ENCODE assay signal across 23 cellular contexts in the genomic region with DNA sequence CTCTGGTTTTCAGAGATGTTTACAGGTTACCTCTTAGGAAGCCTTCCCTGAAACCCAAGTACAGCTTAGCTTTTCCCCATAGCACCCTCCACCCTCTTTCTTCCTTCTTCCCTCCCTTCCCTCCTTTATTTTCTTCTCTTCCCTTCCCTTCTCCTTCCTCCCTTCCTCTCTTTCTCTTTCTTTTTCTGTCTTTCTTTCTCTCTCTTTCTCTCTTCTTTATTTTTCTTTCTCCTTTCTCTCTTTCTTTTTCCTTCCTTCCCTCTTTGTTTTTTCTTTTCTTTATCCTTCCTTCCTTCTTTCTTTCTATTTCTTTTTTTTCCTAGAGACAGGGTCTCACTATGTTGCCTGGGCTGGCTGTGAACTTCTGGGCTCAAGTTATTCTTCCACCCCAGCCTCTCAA.
A peak's percentile ranks its signal among the peaks of the same experiment; 100 is the strongest.
DNase-seq lines count a peak whose midpoint lies in the region; ATAC-seq, FAIRE-seq and TF ChIP-seq lines count a peak whose summit lies in the region.
"Had no signal": no experiment of that assay in that cellular context is flagged by ENCODE, and none has a peak within 500 bp of the region (broad histone marks: within the 10 kb centered on the region; RNA-seq: fewer than 3 reads in every experiment).

No MANE protein-coding gene starts in this region.

- H4K5ac ChIP-seq in IMR-90 (ENCODE audit: low read depth, low read length) = no peak overlapping the region

- H3K14ac ChIP-seq in IMR-90 (replicated peaks; ENCODE audit: low read depth, low read length) = no peak overlapping the region

- no peak for FAIRE-seq in A549 (lab: Jason Lieb, UNC)
- no peak for FAIRE-seq in K562 (lab: Jason Lieb, UNC)
- FAIRE-seq: GM12878, GM12892, GM18507 had no signal

- H3K79me1 ChIP-seq in IMR-90 (ENCODE audit: low read depth in 1 of 2, low read length in 2 of 2) = no peaks in the 10 kb centered on the region

- BruUV-seq in IMR-90 (replicated peaks; lab: Mats Ljungman, UMichigan) (no TSS peak), K562 (replicated peaks; lab: Mats Ljungman, UMichigan) (no TSS peak)

- ATAC-seq in A549 = no peak
- no peak for ATAC-seq in IMR-90 (ENCODE audit: low read depth)
- ATAC-seq in K562 = no peak
- no peak for ATAC-seq in HG02798 (IDR thresholded peaks at IDR 0.05; ENCODE audit: poor library complexity, unreplicated experiment)
- ATAC-seq: GM12878 had no signal

- H3K9me3 ChIP-seq in A549 (no peaks in the 10 kb centered on the region), IMR-90 (ENCODE audit: control insufficient read depth, insufficient read depth, low read length) (no peaks in the 10 kb centered on the region), K562 (replicated peaks; ENCODE audit: control insufficient read depth, insufficient read depth, low read depth, low read length) (no peaks in the 10 kb centered on the region), esophagus muscularis mucosa (no peaks in the 10 kb centered on the region)
- H3K9me3 ChIP-seq: BE2C, BLaER1 had no signal

- dilution Hi-C loops in IMR-90 (cut with HindIII; ENCODE audit: low sequenced_read_pairs, unreplicated experiment) = no loop called here

- POLR2A ChIA-PET in A549 (lab: Yijun Ruan, JAX) = no interaction called here
- POLR2A ChIA-PET in IMR-90 (lab: Charles Lee; ENCODE audit: unreplicated experiment) = no interaction called here
- POLR2A ChIA-PET in K562 (lab: Yijun Ruan, JAX) = no interaction called here

- H2AK5ac ChIP-seq in IMR-90 (ENCODE audit: low read depth, low read length) = no peak overlapping the region

- TF ChIP-seq EP300 in A549 (IDR thresholded peaks at IDR 0.05) = no peak
- TF ChIP-seq EP300 in K562 (IDR thresholded peaks at IDR 0.05; ENCODE audit: low read length) = no peak
- TF ChIP-seq EP300 in esophagus muscularis mucosa (IDR thresholded peaks at IDR 0.05) = no peak

- no peak overlapping the region for H2BK20ac ChIP-seq in IMR-90 (ENCODE audit: low read depth, low read length)

- H3K9ac ChIP-seq in IMR-90 (ENCODE audit: low read depth, low read length) (no peak overlapping the region), K562 (ENCODE audit: insufficient read depth in 1 of 2, low read depth in 2 of 2, low read length in 2 of 2) (no peak overlapping the region)
- H3K9ac ChIP-seq: BLaER1 had no signal

- H3K9me1 ChIP-seq in IMR-90 (ENCODE audit: insufficient read depth, low read length) = no peaks in the 10 kb centered on the region
- H3K9me1 ChIP-seq in K562 (ENCODE audit: control insufficient read depth, insufficient read depth, low read length) = no peaks in the 10 kb centered on the region

- DNase-seq in A549 (ENCODE audit: low read depth in 1 of 2, low spot score in 1 of 2) = no peak
- DNase-seq in IMR-90 = no peak
- no peak for DNase-seq in K562 (ENCODE audit: extremely low read depth in 1 of 4, low spot score in 3 of 4)
- DNase-seq in esophagus muscularis mucosa (ENCODE audit: extremely low spot score) = peak; percentile 8
- DNase-seq in inferior parietal cortex (ENCODE audit: extremely low spot score) = no peak
- no peak for DNase-seq in SK-N-DZ (ENCODE audit: low spot score)
- DNase-seq: ACHN; BE2C; C1 segment of cervical spinal cord; CD4-positive, alpha-beta memory T cell; CD4-positive, CD25-positive, alpha-beta regulatory T cell; CD8-positive, alpha-beta memory T cell; DMS 273 treated with DMSO at 0.1 percent for 48 hours; DMS79; DND-41; EL; GDM1 had no signal

- no peak for TF ChIP-seq RAD21 in A549 (conservative IDR thresholded peaks at IDR 0.05 in 1 of 2, IDR thresholded peaks at IDR 0.05 in 1 of 2)
- no peak for TF ChIP-seq RAD21 in IMR-90 (IDR thresholded peaks at IDR 0.05; ENCODE audit: low read length)
- no peak for TF ChIP-seq RAD21 in K562 (CRISPR knock-in tag; conservative IDR thresholded peaks at IDR 0.05 in 1 of 2, IDR thresholded peaks at IDR 0.05 in 1 of 2)

- no peak overlapping the region for H3K4ac ChIP-seq in IMR-90 (ENCODE audit: low read depth, low read length)

- peak overlapping the region; percentile 72; the same call in 2 of the 3 replicates for H2BK15ac ChIP-seq in IMR-90 (ENCODE audit: low read depth, low read length)

- TF ChIP-seq POLR2A in A549 (IDR thresholded peaks at IDR 0.05; ENCODE audit: low read length) (no peak), IMR-90 (IDR thresholded peaks at IDR 0.05; ENCODE audit: low read depth, low read length) (no peak), K562 (conservative IDR thresholded peaks at IDR 0.05) (no peak), esophagus muscularis mucosa (IDR thresholded peaks at IDR 0.05; ENCODE audit: low read depth) (no peak)

- in situ Hi-C loops in IMR-90 (cut with MboI; ENCODE audit: low sequenced_read_pairs) (loop anchor here (25.0 kb wide), 2 partner anchors 176 to 976 kb away; no protein-coding TSS in a partner anchor), K562 (cut with MboI) (no loop called here)

- no peak overlapping the region for H2AK9ac ChIP-seq in IMR-90 (replicated peaks; ENCODE audit: low read depth, low read length, poor library complexity)

- H3K27me3 ChIP-seq in IMR-90 (ENCODE audit: control insufficient read depth, insufficient read depth, low read length) (no peaks in the 10 kb centered on the region), K562 (ENCODE audit: control insufficient read depth in 2 of 2, insufficient read depth in 2 of 2, low read length in 2 of 2) (no peaks in the 10 kb centered on the region; a peak in 2 of 5 replicates), esophagus muscularis mucosa (no peaks in the 10 kb centered on the region)
- H3K27me3 ChIP-seq: BLaER1 had no signal

- no peak overlapping the region for H4K91ac ChIP-seq in IMR-90 (ENCODE audit: insufficient read depth, low read depth, low read length)

- H3K27ac ChIP-seq in A549 = peak overlapping the region; percentile 19 to 88; a peak in 5 of 6 replicates
- H3K27ac ChIP-seq in IMR-90 (ENCODE audit: insufficient read depth, low read length) = no peak overlapping the region
- H3K27ac ChIP-seq in K562 (ENCODE audit: extremely low read depth, low read depth, low read length) = no peak overlapping the region
- H3K27ac ChIP-seq in esophagus muscularis mucosa (replicated peaks in 1 of 4) = no peak overlapping the region
- H3K27ac ChIP-seq: 22Rv1, BLaER1 had no signal

- peaks cover 42% of the 10 kb centered on the region for H3K4me1 ChIP-seq in A549
- H3K4me1 ChIP-seq in IMR-90 (ENCODE audit: control insufficient read depth, insufficient read depth, low read length) = no peaks in the 10 kb centered on the region; the same call in 1 of the 2 replicates
- no peaks in the 10 kb centered on the region for H3K4me1 ChIP-seq in K562 (replicated peaks in 1 of 2; ENCODE audit: control insufficient read depth in 2 of 2, insufficient read depth in 2 of 2, low read length in 2 of 2)
- H3K4me1 ChIP-seq in esophagus muscularis mucosa = no peaks in the 10 kb centered on the region
- H3K4me1 ChIP-seq: BE2C had no signal

- no peaks in the 10 kb centered on the region for H4K20me1 ChIP-seq in IMR-90 (ENCODE audit: insufficient read depth, low read length)
- no peaks in the 10 kb centered on the region for H4K20me1 ChIP-seq in K562 (replicated peaks; ENCODE audit: control insufficient read depth, insufficient read depth, low read length)
- H4K20me1 ChIP-seq: BLaER1 had no signal

- H3K4me3 ChIP-seq in A549 = no peak overlapping the region
- no peak overlapping the region for H3K4me3 ChIP-seq in IMR-90 (ENCODE audit: insufficient read depth, low read depth, low read length)
- H3K4me3 ChIP-seq in K562 = no peak overlapping the region
- H3K4me3 ChIP-seq in esophagus muscularis mucosa = no peak overlapping the region
- H3K4me3 ChIP-seq: BLaER1, GM12878 had no signal

- TF ChIP-seq CTCF in A549 (IDR thresholded peaks at IDR 0.05) (no peak), IMR-90 (conservative IDR thresholded peaks at IDR 0.05; ENCODE audit: low read depth, low read length) (no peak), K562 (IDR thresholded peaks at IDR 0.05 in 2 of 3, conservative IDR thresholded peaks at IDR 0.05 in 1 of 3; ENCODE audit: insufficient read depth in 2 of 3, low read depth in 1 of 3, low read length in 3 of 3) (no peak), esophagus muscularis mucosa (IDR thresholded peaks at IDR 0.05) (no peak)

- no peak overlapping the region for H3K23ac ChIP-seq in IMR-90 (ENCODE audit: low read depth, low read length)

- H3K36me3 ChIP-seq in IMR-90 (ENCODE audit: control insufficient read depth, insufficient read depth, low read length) = no peaks in the 10 kb centered on the region
- no peaks in the 10 kb centered on the region for H3K36me3 ChIP-seq in K562 (ENCODE audit: control insufficient read depth, insufficient read depth, low read length)
- no peaks in the 10 kb centered on the region for H3K36me3 ChIP-seq in esophagus muscularis mucosa
- H3K36me3 ChIP-seq: BE2C, BLaER1 had no signal

- H2BK120ac ChIP-seq in IMR-90 (ENCODE audit: low read depth, low read length) = no peak overlapping the region

- no peak overlapping the region for H3K56ac ChIP-seq in IMR-90 (ENCODE audit: extremely low read depth, insufficient read depth, low read length)

- H4K8ac ChIP-seq in IMR-90 (ENCODE audit: low read depth in 2 of 2, low read length in 2 of 2) = no peak overlapping the region

- H3K4me2 ChIP-seq in A549 (no peak overlapping the region), IMR-90 (ENCODE audit: low read depth, low read length) (no peak overlapping the region), K562 (ENCODE audit: insufficient read depth, low read length) (no peak overlapping the region)
- H3K4me2 ChIP-seq: BLaER1 had no signal

- H2BK5ac ChIP-seq in IMR-90 (ENCODE audit: low read depth, low read length, poor library complexity, severe bottlenecking) = no peak overlapping the region

- H2AFZ ChIP-seq in IMR-90 (replicated peaks; ENCODE audit: low read length, poor library complexity) = no peak overlapping the region
- H2AFZ ChIP-seq in K562 (ENCODE audit: low read depth, low read length) = no peak overlapping the region

- CTCF ChIA-PET in A549 (lab: Yijun Ruan, JAX) = interaction anchor here (0.6 to 4.5 kb wide), 6 partner anchors 11 to 649 kb away, joined by 3 to 25 read pairs (median 4); no protein-coding TSS in a partner anchor
- CTCF ChIA-PET in IMR-90 (lab: Yijun Ruan, JAX) = no interaction called here
- CTCF ChIA-PET in K562 (lab: Yijun Ruan, JAX; ENCODE audit: low intra/inter-chr PET ratio) = no interaction called here

- H3K18ac ChIP-seq in IMR-90 (ENCODE audit: low read depth, low read length) = no peak overlapping the region

- intact Hi-C loops in IMR-90 (cut with micrococcal nuclease) = no loop called here
- intact Hi-C loops in K562 (cut with micrococcal nuclease) = no loop called here
- intact Hi-C loops in esophagus muscularis mucosa (cut with DNase I) = no loop called here

- no peaks in the 10 kb centered on the region for H3K79me2 ChIP-seq in K562 (ENCODE audit: control insufficient read depth, insufficient read depth, low read length)

TF ChIP-seq in A549, 52 proteins besides CTCF, POLR2A, EP300 and RAD21 (continues in another document):
- TF ChIP-seq JUNB (IDR thresholded peaks at IDR 0.05) (no peak), ZC3H11A (IDR thresholded peaks at IDR 0.05) (no peak)

TF ChIP-seq in IMR-90, 13 proteins besides CTCF, POLR2A, EP300 and RAD21 (continues in another document):
- no peak for TF ChIP-seq NFE2L2 (IDR thresholded peaks at IDR 0.05; ENCODE audit: low read depth, low read length)
- TF ChIP-seq CEBPB (IDR thresholded peaks at IDR 0.05; ENCODE audit: low read depth, low read length) = no peak

TF ChIP-seq in K562, 482 proteins besides CTCF, POLR2A, EP300 and RAD21 (continues in another document):
- no peak for TF ChIP-seq TGIF2 (CRISPR knock-in tag; IDR thresholded peaks at IDR 0.05)
- TF ChIP-seq ZNF316 (IDR thresholded peaks at IDR 0.05) = no peak

Comparison
In these comparisons a context has a peak if more than half of its experiments do, and no peak if none do; other contexts are left out.
1. H3K27ac ChIP-seq: peak in A549 (2 of 2); none in IMR-90 (single experiment), K562 (single experiment) and esophagus muscularis mucosa (0 of 4).